10 cellular contexts compared by ENCODE assay signal in genomic region chr14:103014466-103015319, GRCh38. TPM values are rescaled to one million over a fixed set of nuclear protein-coding genes. Genes with fewer than 3 reads are reported as not detected.
DNase-seq lines count a peak whose midpoint lies in the region; ATAC-seq and TF ChIP-seq lines count a peak whose summit lies in the region.
"Had no signal": no experiment of that assay in that cellular context is flagged by ENCODE, and none has a peak within 500 bp of the region (broad histone marks: within the 10 kb centered on the region; RNA-seq: fewer than 3 reads in every experiment).

No MANE protein-coding gene starts in this region.

- H3K9me3 Mint-ChIP-seq in activated CD4-positive, alpha-beta T cell treated with anti-CD3 and anti-CD28 coated beads, Interleukin-2, amount 10 ng/mL, durations not matched to agents 24 days and 14 days, result no peaks in the 10 kb centered on the region
- H3K9me3 Mint-ChIP-seq in stimulated activated naive B cell treated with anti-CD40 and anti-IgM and Interleukin-4, amounts not matched to agents 10 μg/mL and 1 μg/mL and 100 μg/mL, for 72 hours, result no peaks in the 10 kb centered on the region

- H3K9me3 ChIP-seq in PC-3 (ENCODE audit: low read length), result no peaks in the 10 kb centered on the region
- H3K9me3 ChIP-seq in T-helper 17 cell (ENCODE audit: control insufficient read depth, low read length, poor library complexity, severe bottlenecking), result no peaks in the 10 kb centered on the region

- peaks cover 6% of the 10 kb centered on the region for H3K4me1 Mint-ChIP-seq in activated CD4-positive, alpha-beta T cell treated with anti-CD3 and anti-CD28 coated beads, Interleukin-2, amount 10 ng/mL, durations not matched to agents 24 days and 14 days
- peaks cover 11 to 14% of the 10 kb centered on the region in 2 donors for H3K4me1 Mint-ChIP-seq in stimulated activated naive B cell treated with anti-CD40 and anti-IgM and Interleukin-4, amounts not matched to agents 10 μg/mL and 1 μg/mL and 100 μg/mL, for 72 hours
- H3K4me1 Mint-ChIP-seq in T-helper 17 cell, result peaks cover 13% of the 10 kb centered on the region

- no peak overlapping the region for H3K27ac Mint-ChIP-seq in activated CD4-positive, alpha-beta T cell treated with anti-CD3 and anti-CD28 coated beads, Interleukin-2, amount 10 ng/mL, durations not matched to agents 24 days and 14 days
- no peak overlapping the region for H3K27ac Mint-ChIP-seq in stimulated activated naive B cell treated with anti-CD40 and anti-IgM and Interleukin-4, amounts not matched to agents 10 μg/mL and 1 μg/mL and 100 μg/mL, for 72 hours
- H3K27ac Mint-ChIP-seq in T-helper 17 cell, result no peak overlapping the region

- no peak for TF ChIP-seq CTCF in PC-3 (conservative IDR thresholded peaks at IDR 0.05; ENCODE audit: low read depth, low read length)
- no peak for TF ChIP-seq CTCF in fibroblast of mammary gland (conservative IDR thresholded peaks at IDR 0.05; ENCODE audit: control insufficient read depth, insufficient read depth, low read depth, low read length)

- BruUV-seq in PC-3 (replicated peaks; lab: Mats Ljungman, UMichigan), result no TSS peak

- ATAC-seq in PC-3, result no peak
- ATAC-seq in stimulated activated naive B cell treated with anti-CD40 and anti-IgM and Interleukin-4, amounts not matched to agents 10 μg/mL and 1 μg/mL and 100 μg/mL, for 72 hours (replicated peaks), result peak; percentile 31 to 36
- no peak for ATAC-seq in T-helper 17 cell

- no peak overlapping the region for H3K9ac ChIP-seq in PC-3 (ENCODE audit: low read length)

- no peak overlapping the region for H3K4me3 ChIP-seq in PC-3 (ENCODE audit: low read length)
- H3K4me3 ChIP-seq in fibroblast of mammary gland (ENCODE audit: control insufficient read depth, low read depth, low read length), result no peak overlapping the region

- H3K36me3 Mint-ChIP-seq in activated CD4-positive, alpha-beta T cell treated with anti-CD3 and anti-CD28 coated beads, Interleukin-2, amount 10 ng/mL, durations not matched to agents 24 days and 14 days (ENCODE audit: low read depth), result no peaks in the 10 kb centered on the region
- H3K36me3 Mint-ChIP-seq in stimulated activated naive B cell treated with anti-CD40 and anti-IgM and Interleukin-4, amounts not matched to agents 10 μg/mL and 1 μg/mL and 100 μg/mL, for 72 hours, result peaks cover 9 to 23% of the 10 kb centered on the region in 2 donors
- peaks cover 1% of the 10 kb centered on the region for H3K36me3 Mint-ChIP-seq in T-helper 17 cell (ENCODE audit: low read depth)

- peaks cover 32% of the 10 kb centered on the region for H3K4me1 ChIP-seq in PC-3 (ENCODE audit: insufficient read depth, low read length)

- POLR2A ChIA-PET in PC-3 (lab: Charles Lee; ENCODE audit: unreplicated experiment), result no interaction called here

- H3K27ac ChIP-seq in PC-3 (ENCODE audit: low read length), result peak overlapping the region; percentile 2; the same call in 1 of the 2 replicates

- no peak overlapping the region for H2AFZ ChIP-seq in PC-3 (ENCODE audit: low read length)

- CTCF ChIA-PET in PC-3 (lab: Charles Lee), result no interaction called here

- intact Hi-C loops in activated CD4-positive, alpha-beta T cell treated with anti-CD3 and anti-CD28 coated beads, Interleukin-2, amount 10 ng/mL, durations not matched to agents 24 days and 14 days (cut with micrococcal nuclease), result no loop called here
- intact Hi-C loops in PC-3 (cut with micrococcal nuclease), result no loop called here

- peaks cover 10% of the 10 kb centered on the region for H3F3A ChIP-seq in PC-3 (ENCODE audit: low read length, unreplicated experiment)

- H3K9me2 ChIP-seq in PC-3 (replicated peaks; ENCODE audit: low read length), result no peaks in the 10 kb centered on the region

- peak; percentile 11 for DNase-seq in activated CD4-positive, alpha-beta T cell treated with anti-CD3 and anti-CD28 coated beads for 48 hours
- DNase-seq in activated CD4-positive, alpha-beta T cell treated with anti-CD3 and anti-CD28 coated beads, Interleukin-2, amount 10 ng/mL, durations not matched to agents 24 days and 14 days, result no peak
- no peak for DNase-seq in PC-3
- peak; percentile 77 for DNase-seq in fibroblast of mammary gland (ENCODE audit: low read depth)
- no peak for DNase-seq in stimulated activated naive B cell treated with anti-CD40 and anti-IgM and Interleukin-4, amounts not matched to agents 10 μg/mL and 1 μg/mL and 100 μg/mL, for 72 hours
- no peak for DNase-seq in T-helper 17 cell
- DNase-seq in activated CD4-positive, alpha-beta T cell treated with anti-CD3 and anti-CD28 coated beads for 1 hour, result no peak
- no peak for DNase-seq in stimulated activated naive CD4-positive, alpha-beta T cell (lab: John Stamatoyannopoulos, UW)
- DNase-seq: hippocampal formation, NCI-H2029 had no signal

- no peaks in the 10 kb centered on the region for H3K27me3 ChIP-seq in PC-3 (ENCODE audit: low read length)

- H3K27me3 Mint-ChIP-seq in activated CD4-positive, alpha-beta T cell treated with anti-CD3 and anti-CD28 coated beads, Interleukin-2, amount 10 ng/mL, durations not matched to agents 24 days and 14 days, result peaks cover 4% of the 10 kb centered on the region
- no peaks in the 10 kb centered on the region for H3K27me3 Mint-ChIP-seq in stimulated activated naive B cell treated with anti-CD40 and anti-IgM and Interleukin-4, amounts not matched to agents 10 μg/mL and 1 μg/mL and 100 μg/mL, for 72 hours
- H3K27me3 Mint-ChIP-seq in T-helper 17 cell, result peaks cover 5% of the 10 kb centered on the region

- peaks cover 4% of the 10 kb centered on the region; the same call in 1 of the 2 replicates for H3K36me3 ChIP-seq in PC-3 (ENCODE audit: low read depth, low read length)

- no peak overlapping the region for H3K4me3 Mint-ChIP-seq in activated CD4-positive, alpha-beta T cell treated with anti-CD3 and anti-CD28 coated beads, Interleukin-2, amount 10 ng/mL, durations not matched to agents 24 days and 14 days
- H3K4me3 Mint-ChIP-seq in stimulated activated naive B cell treated with anti-CD40 and anti-IgM and Interleukin-4, amounts not matched to agents 10 μg/mL and 1 μg/mL and 100 μg/mL, for 72 hours, result no peak overlapping the region
- no peak overlapping the region for H3K4me3 Mint-ChIP-seq in T-helper 17 cell

- H3K79me2 ChIP-seq in PC-3 (ENCODE audit: low read length), result peaks cover 88% of the 10 kb centered on the region

- no peak overlapping the region for H3K4me2 ChIP-seq in PC-3 (ENCODE audit: low read length)

- peaks cover 1% of the 10 kb centered on the region; the same call in 1 of the 2 replicates for H4K20me1 ChIP-seq in PC-3 (ENCODE audit: low read length)

RNA-seq across cellular contexts. Expression of gene CDC42BPB, which starts 42.7 kb away (rescaled TPM):
- 1.5 and 1.7 TPM in 2 replicates for total RNA-seq in activated CD4-positive, alpha-beta T cell treated with anti-CD3 and anti-CD28 coated beads, Interleukin-2, amount 10 ng/mL, durations not matched to agents 24 days and 14 days
- 73.0 and 89.2 TPM in 2 replicates for total RNA-seq in PC-3 (2014; rRNA removed)
- 10 to 100 TPM; 11.6 to 16.3 TPM for total RNA-seq in T-helper 17 cell

Comparison
In these comparisons a context has a peak if more than half of its experiments do, and no peak if none do; other contexts are left out.
1. DNase-seq: peak in activated CD4-positive, alpha-beta T cell treated with anti-CD3 and anti-CD28 coated beads for 48 hours (single experiment) and fibroblast of mammary gland (single experiment); none in activated CD4-positive, alpha-beta T cell treated with anti-CD3 and anti-CD28 coated beads, Interleukin-2, amount 10 ng/mL, durations not matched to agents 24 days and 14 days (single experiment), PC-3 (single experiment), stimulated activated naive B cell treated with anti-CD40 and anti-IgM and Interleukin-4, amounts not matched to agents 10 μg/mL and 1 μg/mL and 100 μg/mL, for 72 hours (single experiment), T-helper 17 cell (0 of 3), activated CD4-positive, alpha-beta T cell treated with anti-CD3 and anti-CD28 coated beads for 1 hour (single experiment) and stimulated activated naive CD4-positive, alpha-beta T cell (0 of 6).
2. ATAC-seq: peak in stimulated activated naive B cell treated with anti-CD40 and anti-IgM and Interleukin-4, amounts not matched to agents 10 μg/mL and 1 μg/mL and 100 μg/mL, for 72 hours (2 of 2); none in PC-3 (single experiment) and T-helper 17 cell (single experiment).